Comparison of ENCODE assay signal across 1 cellular context in the genomic region with DNA sequence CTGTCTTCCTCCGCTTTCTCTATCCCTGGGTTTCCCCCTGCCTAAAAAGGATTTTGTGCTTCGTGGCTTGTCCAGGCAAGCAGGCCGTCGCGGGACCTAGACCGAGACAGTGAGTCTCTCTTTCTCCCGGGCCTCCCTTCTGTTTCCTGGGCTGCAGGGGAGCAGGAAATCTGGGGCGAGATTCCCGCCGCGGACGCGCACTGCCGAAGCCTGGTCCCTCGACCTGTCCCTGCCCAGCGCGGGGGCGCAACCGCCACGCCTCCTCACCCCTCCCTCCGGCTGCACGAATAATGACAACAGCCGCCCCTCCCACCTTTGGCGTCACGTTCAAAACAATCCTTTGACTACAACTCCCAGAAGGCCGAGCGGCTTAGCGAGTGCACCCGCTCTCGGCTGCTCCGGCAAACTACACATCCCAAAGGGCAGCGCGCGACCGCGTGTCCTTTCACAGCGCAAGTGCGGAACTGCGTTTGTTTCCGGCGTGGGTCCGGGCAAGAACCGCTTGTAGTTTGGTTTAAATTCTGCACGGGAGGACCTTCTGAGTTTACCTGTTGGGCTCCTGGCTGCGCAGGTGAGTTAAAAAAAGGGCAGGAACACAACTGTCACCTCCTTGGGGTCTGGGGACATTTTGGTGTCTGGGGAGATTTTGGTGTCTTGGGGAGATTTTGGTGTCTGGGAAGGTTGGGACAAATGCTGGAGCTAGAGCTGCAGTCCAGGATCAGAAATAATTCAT.
TF ChIP-seq lines count a peak whose summit lies in the region.

A gene (plus strand): TSS at position 473 of the 733 bp plus-strand sequence. CDS start 1,715 bp downstream, outside the sequence.

TF ChIP-seq in HepG2, 621 proteins besides CTCF, POLR2A, EP300 and RAD21 (continued from another document):
- TF ChIP-seq, protein P1, sequence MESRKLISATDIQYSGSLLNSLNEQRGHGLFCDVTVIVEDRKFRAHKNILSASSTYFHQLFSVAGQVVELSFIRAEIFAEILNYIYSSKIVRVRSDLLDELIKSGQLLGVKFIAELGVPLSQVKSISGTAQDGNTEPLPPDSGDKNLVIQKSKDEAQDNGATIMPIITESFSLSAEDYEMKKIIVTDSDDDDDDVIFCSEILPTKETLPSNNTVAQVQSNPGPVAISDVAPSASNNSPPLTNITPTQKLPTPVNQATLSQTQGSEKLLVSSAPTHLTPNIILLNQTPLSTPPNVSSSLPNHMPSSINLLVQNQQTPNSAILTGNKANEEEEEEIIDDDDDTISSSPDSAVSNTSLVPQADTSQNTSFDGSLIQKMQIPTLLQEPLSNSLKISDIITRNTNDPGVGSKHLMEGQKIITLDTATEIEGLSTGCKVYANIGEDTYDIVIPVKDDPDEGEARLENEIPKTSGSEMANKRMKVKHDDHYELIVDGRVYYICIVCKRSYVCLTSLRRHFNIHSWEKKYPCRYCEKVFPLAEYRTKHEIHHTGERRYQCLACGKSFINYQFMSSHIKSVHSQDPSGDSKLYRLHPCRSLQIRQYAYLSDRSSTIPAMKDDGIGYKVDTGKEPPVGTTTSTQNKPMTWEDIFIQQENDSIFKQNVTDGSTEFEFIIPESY (CRISPR knock-in tag; IDR thresholded peaks at IDR 0.05) = peak; percentile 45; the same call in 1 of the 2 replicates
- TF ChIP-seq, protein P2, sequence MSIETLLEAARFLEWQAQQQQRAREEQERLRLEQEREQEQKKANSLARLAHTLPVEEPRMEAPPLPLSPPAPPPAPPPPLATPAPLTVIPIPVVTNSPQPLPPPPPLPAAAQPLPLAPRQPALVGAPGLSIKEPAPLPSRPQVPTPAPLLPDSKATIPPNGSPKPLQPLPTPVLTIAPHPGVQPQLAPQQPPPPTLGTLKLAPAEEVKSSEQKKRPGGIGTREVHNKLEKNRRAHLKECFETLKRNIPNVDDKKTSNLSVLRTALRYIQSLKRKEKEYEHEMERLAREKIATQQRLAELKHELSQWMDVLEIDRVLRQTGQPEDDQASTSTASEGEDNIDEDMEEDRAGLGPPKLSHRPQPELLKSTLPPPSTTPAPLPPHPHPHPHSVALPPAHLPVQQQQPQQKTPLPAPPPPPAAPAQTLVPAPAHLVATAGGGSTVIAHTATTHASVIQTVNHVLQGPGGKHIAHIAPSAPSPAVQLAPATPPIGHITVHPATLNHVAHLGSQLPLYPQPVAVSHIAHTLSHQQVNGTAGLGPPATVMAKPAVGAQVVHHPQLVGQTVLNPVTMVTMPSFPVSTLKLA (IDR thresholded peaks at IDR 0.05) = peak; percentile 88
- TF ChIP-seq, protein P3, sequence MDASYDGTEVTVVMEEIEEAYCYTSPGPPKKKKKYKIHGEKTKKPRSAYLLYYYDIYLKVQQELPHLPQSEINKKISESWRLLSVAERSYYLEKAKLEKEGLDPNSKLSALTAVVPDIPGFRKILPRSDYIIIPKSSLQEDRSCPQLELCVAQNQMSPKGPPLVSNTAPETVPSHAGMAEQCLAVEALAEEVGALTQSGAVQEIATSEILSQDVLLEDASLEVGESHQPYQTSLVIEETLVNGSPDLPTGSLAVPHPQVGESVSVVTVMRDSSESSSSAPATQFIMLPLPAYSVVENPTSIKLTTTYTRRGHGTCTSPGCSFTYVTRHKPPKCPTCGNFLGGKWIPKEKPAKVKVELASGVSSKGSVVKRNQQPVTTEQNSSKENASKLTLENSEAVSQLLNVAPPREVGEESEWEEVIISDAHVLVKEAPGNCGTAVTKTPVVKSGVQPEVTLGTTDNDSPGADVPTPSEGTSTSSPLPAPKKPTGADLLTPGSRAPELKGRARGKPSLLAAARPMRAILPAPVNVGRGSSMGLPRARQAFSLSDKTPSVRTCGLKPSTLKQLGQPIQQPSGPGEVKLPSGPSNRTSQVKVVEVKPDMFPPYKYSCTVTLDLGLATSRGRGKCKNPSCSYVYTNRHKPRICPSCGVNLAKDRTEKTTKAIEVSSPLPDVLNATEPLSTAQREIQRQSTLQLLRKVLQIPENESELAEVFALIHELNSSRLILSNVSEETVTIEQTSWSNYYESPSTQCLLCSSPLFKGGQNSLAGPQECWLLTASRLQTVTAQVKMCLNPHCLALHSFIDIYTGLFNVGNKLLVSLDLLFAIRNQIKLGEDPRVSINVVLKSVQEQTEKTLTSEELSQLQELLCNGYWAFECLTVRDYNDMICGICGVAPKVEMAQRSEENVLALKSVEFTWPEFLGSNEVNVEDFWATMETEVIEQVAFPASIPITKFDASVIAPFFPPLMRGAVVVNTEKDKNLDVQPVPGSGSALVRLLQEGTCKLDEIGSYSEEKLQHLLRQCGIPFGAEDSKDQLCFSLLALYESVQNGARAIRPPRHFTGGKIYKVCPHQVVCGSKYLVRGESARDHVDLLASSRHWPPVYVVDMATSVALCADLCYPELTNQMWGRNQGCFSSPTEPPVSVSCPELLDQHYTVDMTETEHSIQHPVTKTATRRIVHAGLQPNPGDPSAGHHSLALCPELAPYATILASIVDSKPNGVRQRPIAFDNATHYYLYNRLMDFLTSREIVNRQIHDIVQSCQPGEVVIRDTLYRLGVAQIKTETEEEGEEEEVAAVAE (CRISPR knock-in tag; IDR thresholded peaks at IDR 0.05; ENCODE audit: borderline replicate concordance) = peak; percentile 81; the same call in 1 of the 2 replicates
- TF ChIP-seq MEF2D (CRISPR knock-in tag; IDR thresholded peaks at IDR 0.05) = peak; percentile 81
- TF ChIP-seq ATF7-NPFF (CRISPR knock-in tag; IDR thresholded peaks at IDR 0.05; ENCODE audit: low read depth) = 0 out of 2 replicates have a peak, but pooled peaks have one; percentile 75
TF ChIP-seq in HepG2: peak in this region for 283.
